11 cellular contexts compared by ENCODE assay signal in genomic region chr14:53109688-53110041, GRCh38. TPM values are rescaled to one million over a fixed set of nuclear protein-coding genes. Genes with fewer than 3 reads are reported as not detected.
DNase-seq lines count a peak whose midpoint lies in the region; ATAC-seq and TF ChIP-seq lines count a peak whose summit lies in the region.
"Had no signal": no experiment of that assay in that cellular context is flagged by ENCODE, and none has a peak within 500 bp of the region (broad histone marks: within the 10 kb centered on the region; RNA-seq: fewer than 3 reads in every experiment).

No MANE protein-coding gene starts in this region.

- H3K27me3 ChIP-seq in OCI-LY3 (ENCODE audit: low read depth, low read length), result no peaks in the 10 kb centered on the region
- H3K27me3 ChIP-seq in heart left ventricle, result no peaks in the 10 kb centered on the region
- no peaks in the 10 kb centered on the region for H3K27me3 ChIP-seq in tibial artery
- H3K27me3 ChIP-seq: uterus had no signal

- H2AFZ ChIP-seq in OCI-LY3 (ENCODE audit: low read depth, low read length), result no peak overlapping the region

- intact Hi-C loops in heart left ventricle (cut with DNase I) (loop anchor here in 1 of 10 donors (2.0 kb wide), 1 partner anchor 15 kb away; no protein-coding TSS in a partner anchor), tibial artery (cut with DNase I; ENCODE audit: low total_unique reads) (no loop called here)

- TF ChIP-seq POLR2A in heart left ventricle (IDR thresholded peaks at IDR 0.05), result no peak

- peak overlapping the region; percentile 91 for H3K4me2 ChIP-seq in OCI-LY3 (ENCODE audit: low read length)

- H4K20me1 ChIP-seq in OCI-LY3 (ENCODE audit: insufficient read depth, low read length), result peaks cover 32% of the 10 kb centered on the region

- H3K36me3 ChIP-seq in OCI-LY3 (replicated peaks; ENCODE audit: low read depth, low read length), result peaks cover 9% of the 10 kb centered on the region
- H3K36me3 ChIP-seq in heart left ventricle, result no peaks in the 10 kb centered on the region
- H3K36me3 ChIP-seq in tibial artery, result no peaks in the 10 kb centered on the region
- H3K36me3 ChIP-seq: uterus had no signal

- ATAC-seq in GM19438 (IDR thresholded peaks at IDR 0.05; ENCODE audit: low read depth, unreplicated experiment) (peak; percentile 28), HG02981 (IDR thresholded peaks at IDR 0.05; ENCODE audit: unreplicated experiment) (peak; percentile 16), heart left ventricle (no peak)
- ATAC-seq: WTC11 had no signal

- peak overlapping the region; percentile 52 for H3K4me3 ChIP-seq in GM12864 (ENCODE audit: low read depth, low read length)
- H3K4me3 ChIP-seq in OCI-LY3 (ENCODE audit: low read length), result peak overlapping the region; percentile 74
- no peak overlapping the region for H3K4me3 ChIP-seq in heart left ventricle
- H3K4me3 ChIP-seq in tibial artery, result no peak overlapping the region
- H3K4me3 ChIP-seq: uterus had no signal

- peaks cover 24% of the 10 kb centered on the region for H3K4me1 ChIP-seq in OCI-LY3 (ENCODE audit: low read length)
- H3K4me1 ChIP-seq in heart left ventricle, result peaks cover 0 to 15% (median 0%) of the 10 kb centered on the region in 12 donors
- peaks cover 0 to 5% (median 0%) of the 10 kb centered on the region in 4 donors for H3K4me1 ChIP-seq in tibial artery
- H3K4me1 ChIP-seq: uterus had no signal

- no peak for DNase-seq in GM12864 (ENCODE audit: low read depth)
- no peak for DNase-seq in stimulated activated CD4-positive, alpha-beta T cell treated with anti-CD3 and anti-CD28 coated beads, Interleukin-4, amount 100 ng/mL, for 24 hours
- no peak for DNase-seq in heart left ventricle
- DNase-seq in NCI-H226, result no peak
- DNase-seq in tibial artery, result no peak
- DNase-seq: NCI-H510A treated with DMSO at 0.1 percent for 48 hours, uterus had no signal

- H3K27ac ChIP-seq in OCI-LY3 (ENCODE audit: low read length), result peak overlapping the region; percentile 68
- H3K27ac ChIP-seq in heart left ventricle, result peak overlapping the region in 1 of 12 donors; percentile 79
- H3K27ac ChIP-seq in tibial artery, result peak overlapping the region in 1 of 2 donors; percentile 38
- H3K27ac ChIP-seq: uterus had no signal

- H3K9ac ChIP-seq in OCI-LY3 (ENCODE audit: low read length), result peak overlapping the region; percentile 51

- H3K79me2 ChIP-seq in OCI-LY3 (ENCODE audit: low read length), result peaks cover 75% of the 10 kb centered on the region

- TF ChIP-seq CTCF in GM12864 (IDR thresholded peaks at IDR 0.05; ENCODE audit: low read depth, low read length, missing control alignments), result no peak
- no peak for TF ChIP-seq CTCF in OCI-LY3 (IDR thresholded peaks at IDR 0.05; ENCODE audit: low read depth, low read length)
- no peak for TF ChIP-seq CTCF in heart left ventricle (IDR thresholded peaks at IDR 0.05)
- TF ChIP-seq CTCF in tibial artery (IDR thresholded peaks at IDR 0.05), result no peak

- no peaks in the 10 kb centered on the region for H3K9me3 ChIP-seq in OCI-LY3 (ENCODE audit: insufficient read depth, low read length)
- peaks cover 0 to 15% (median 8%) of the 10 kb centered on the region in 12 donors for H3K9me3 ChIP-seq in heart left ventricle
- H3K9me3 ChIP-seq in tibial artery, result peaks cover 0 to 14% (median 0%) of the 10 kb centered on the region in 3 donors

RNA-seq across cellular contexts. Expression of gene DDHD1, which starts 43.5 kb away (rescaled TPM):
- total RNA-seq in heart left ventricle, result 10 to 100 TPM in 2 of 9 donors, 1 to 10 TPM in 7; 5.9 to 12.1 (median 7.8) TPM
- polyA plus RNA-seq in heart left ventricle, result 1 to 10 TPM; 3.5 TPM

Comparison
In these comparisons a context has a peak if more than half of its experiments do, and no peak if none do; other contexts are left out.
1. H3K4me3 ChIP-seq: peak in GM12864 (single experiment) and OCI-LY3 (single experiment); none in heart left ventricle (0 of 12) and tibial artery (0 of 2).
2. ATAC-seq: peak in GM19438 (single experiment) and HG02981 (single experiment); none in heart left ventricle (0 of 4).